13 cellular contexts compared by ENCODE assay signal in genomic region chr12:638948-639557, GRCh38. TPM values are rescaled to one million over a fixed set of nuclear protein-coding genes. Genes with fewer than 3 reads are reported as not detected.
A peak's percentile ranks its signal among the peaks of the same experiment; 100 is the strongest.
DNase-seq lines count a peak whose midpoint lies in the region; ATAC-seq, FAIRE-seq and TF ChIP-seq lines count a peak whose summit lies in the region.
"Had no signal": no experiment of that assay in that cellular context is flagged by ENCODE, and none has a peak within 500 bp of the region (broad histone marks: within the 10 kb centered on the region; RNA-seq: fewer than 3 reads in every experiment).

No MANE protein-coding gene starts in this region.

- H3K27ac Mint-ChIP-seq in activated T-helper 1 cell treated with anti-CD3 and anti-CD28 coated beads, Interleukin-12 subunit alpha, Interleukin-12 subunit beta, Interleukin-2, Interleukin-4 antibody, amounts not matched to agents 30 ng/mL and 10 ng/mL and 1 ng/mL, durations not matched to agents 14 hours and 24 hours and 36 hours: peak overlapping the region; percentile 85
- peak overlapping the region; percentile 86 to 94 for H3K27ac Mint-ChIP-seq in natural killer cell

- H3K4me3 Mint-ChIP-seq in activated T-helper 1 cell treated with anti-CD3 and anti-CD28 coated beads, Interleukin-12 subunit alpha, Interleukin-12 subunit beta, Interleukin-2, Interleukin-4 antibody, amounts not matched to agents 30 ng/mL and 10 ng/mL and 1 ng/mL, durations not matched to agents 14 hours and 24 hours and 36 hours: peak overlapping the region; percentile 2
- H3K4me3 Mint-ChIP-seq in natural killer cell: peak overlapping the region; percentile 6

- TF ChIP-seq POLR2A in GM12891 (IDR thresholded peaks at IDR 0.05; ENCODE audit: low read depth, low read length): no peak

- DNase-seq in CD1c-positive myeloid dendritic cell (ENCODE audit: extremely low spot score) (peak; percentile 55), GM12891 (ENCODE audit: insufficient read length, low spot score) (no peak), natural killer cell (no peak), mucosa of gallbladder (ENCODE audit: low spot score) (no peak), HUDEP-2 (lab: John Stamatoyannopoulos, UW; ENCODE audit: unreplicated experiment in 76 of 76) (no peak), NK-92 (lab: John Stamatoyannopoulos, UW; ENCODE audit: unreplicated experiment) (no peak)
- no peak for DNase-seq in activated T-helper 1 cell treated with anti-CD3 and anti-CD28 coated beads, Interleukin-12 subunit alpha, Interleukin-12 subunit beta, Interleukin-2, Interleukin-4 antibody, amounts not matched to agents 30 ng/mL and 10 ng/mL and 1 ng/mL, durations not matched to agents 14 hours and 24 hours and 36 hours (ENCODE audit: low spot score)
- DNase-seq: activated gamma-delta T cell, DND-41, mesendoderm, NCI-H187, T1000, uterus had no signal

- H3K27me3 Mint-ChIP-seq in activated T-helper 1 cell treated with anti-CD3 and anti-CD28 coated beads, Interleukin-12 subunit alpha, Interleukin-12 subunit beta, Interleukin-2, Interleukin-4 antibody, amounts not matched to agents 30 ng/mL and 10 ng/mL and 1 ng/mL, durations not matched to agents 14 hours and 24 hours and 36 hours (ENCODE audit: insufficient read depth): no peaks in the 10 kb centered on the region
- H3K27me3 Mint-ChIP-seq in natural killer cell (ENCODE audit: low read depth in 2 of 2): no peaks in the 10 kb centered on the region

- intact Hi-C loops in activated T-helper 1 cell treated with anti-CD3 and anti-CD28 coated beads, Interleukin-12 subunit alpha, Interleukin-12 subunit beta, Interleukin-2, Interleukin-4 antibody, amounts not matched to agents 30 ng/mL and 10 ng/mL and 1 ng/mL, durations not matched to agents 14 hours and 24 hours and 36 hours (cut with micrococcal nuclease): loop anchor here (1.0 to 2.0 kb wide), 10 partner anchors 9 to 209 kb away; partner anchors contain the start of gene WNK1
- intact Hi-C loops in natural killer cell (cut with micrococcal nuclease): no loop called here

- ATAC-seq in natural killer cell: no peak

- H3K9me3 Mint-ChIP-seq in activated T-helper 1 cell treated with anti-CD3 and anti-CD28 coated beads, Interleukin-12 subunit alpha, Interleukin-12 subunit beta, Interleukin-2, Interleukin-4 antibody, amounts not matched to agents 30 ng/mL and 10 ng/mL and 1 ng/mL, durations not matched to agents 14 hours and 24 hours and 36 hours: no peaks in the 10 kb centered on the region
- no peaks in the 10 kb centered on the region for H3K9me3 Mint-ChIP-seq in natural killer cell

- FAIRE-seq in GM12891 (lab: Jason Lieb, UNC): peak; percentile 23

- TF ChIP-seq CTCF in natural killer cell (IDR thresholded peaks at IDR 0.05): no peak

- peaks cover 45% of the 10 kb centered on the region for H3K4me1 Mint-ChIP-seq in activated T-helper 1 cell treated with anti-CD3 and anti-CD28 coated beads, Interleukin-12 subunit alpha, Interleukin-12 subunit beta, Interleukin-2, Interleukin-4 antibody, amounts not matched to agents 30 ng/mL and 10 ng/mL and 1 ng/mL, durations not matched to agents 14 hours and 24 hours and 36 hours (ENCODE audit: low read depth)
- peaks cover 16 to 22% of the 10 kb centered on the region in 2 donors for H3K4me1 Mint-ChIP-seq in natural killer cell

- peaks cover 3% of the 10 kb centered on the region for H3K36me3 Mint-ChIP-seq in activated T-helper 1 cell treated with anti-CD3 and anti-CD28 coated beads, Interleukin-12 subunit alpha, Interleukin-12 subunit beta, Interleukin-2, Interleukin-4 antibody, amounts not matched to agents 30 ng/mL and 10 ng/mL and 1 ng/mL, durations not matched to agents 14 hours and 24 hours and 36 hours (ENCODE audit: low read depth)
- H3K36me3 Mint-ChIP-seq in natural killer cell: no peaks in the 10 kb centered on the region

TF ChIP-seq in GM12891, 5 proteins besides CTCF, POLR2A, EP300 and RAD21:
- TF ChIP-seq TAF1 (IDR thresholded peaks at IDR 0.05; ENCODE audit: low read depth, low read length) (no peak), PAX5 (IDR thresholded peaks at IDR 0.05; ENCODE audit: insufficient read depth, low read length, severe bottlenecking) (no peak), POU2F2 (IDR thresholded peaks at IDR 0.05; ENCODE audit: low read depth, low read length) (no peak), POLR2AphosphoS5 (IDR thresholded peaks at IDR 0.05; ENCODE audit: low read depth, low read length) (no peak), SPI1 (IDR thresholded peaks at IDR 0.05; ENCODE audit: low read depth, low read length) (no peak)

RNA-seq across cellular contexts. Expression of gene NINJ2, which starts 24.2 kb away (rescaled TPM):
- polyA plus RNA-seq in GM12891 (2012; ENCODE audit: low read depth, missing spikeins): 15.5 TPM
- total RNA-seq in activated T-helper 1 cell treated with anti-CD3 and anti-CD28 coated beads, Interleukin-12 subunit alpha, Interleukin-12 subunit beta, Interleukin-2, Interleukin-4 antibody, amounts not matched to agents 30 ng/mL and 10 ng/mL and 1 ng/mL, durations not matched to agents 14 hours and 24 hours and 36 hours: 4.8 and 6.8 TPM in 2 replicates
- 1 to 10 TPM; 3.1 to 6.6 (median 4.9) TPM for total RNA-seq in natural killer cell
- 1.7 TPM for total RNA-seq in mucosa of gallbladder
